In genomic region chr3:20511863-20512262, GRCh38 we compare ENCODE assay signal across 9 cellular contexts.
DNase-seq lines count a peak whose midpoint lies in the region; ATAC-seq and TF ChIP-seq lines count a peak whose summit lies in the region.
"Had no signal": no experiment of that assay in that cellular context is flagged by ENCODE, and none has a peak within 500 bp of the region (broad histone marks: within the 10 kb centered on the region; RNA-seq: fewer than 3 reads in every experiment).

No MANE protein-coding gene starts in this region.

- H3K27me3 ChIP-seq in OCI-LY3 (ENCODE audit: low read depth, low read length): no peaks in the 10 kb centered on the region
- no peaks in the 10 kb centered on the region for H3K27me3 ChIP-seq in neural progenitor cell

- H3K27me3 Mint-ChIP-seq in neural progenitor cell (ENCODE audit: insufficient read depth, low read depth): no peaks in the 10 kb centered on the region
- H3K27me3 Mint-ChIP-seq in activated CD4-positive, alpha-beta T cell treated with anti-CD3 and anti-CD28 coated beads, Interleukin-2, amount 10 ng/mL, durations not matched to agents 7 days and 5 days: no peaks in the 10 kb centered on the region

- CTCF ChIA-PET in GM10248 (lab: Yijun Ruan, JAX): interaction anchor here (0.7 to 4.2 kb wide), 11 partner anchors 9 to 1608 kb away, joined by 3 to 15 read pairs (median 5); no protein-coding TSS in a partner anchor
- CTCF ChIA-PET in activated CD4-positive, alpha-beta T cell treated with anti-CD3 and anti-CD28 coated beads, Interleukin-2, amount 10 ng/mL, durations not matched to agents 7 days and 5 days (lab: Charles Lee): interaction anchor here (2.1 kb wide), 1 partner anchor 18 kb away, joined by 5 read pairs; no protein-coding TSS in a partner anchor

- no peak overlapping the region for H3K4me3 ChIP-seq in OCI-LY3 (ENCODE audit: low read length)
- no peak overlapping the region for H3K4me3 ChIP-seq in neural progenitor cell

- H3K9ac ChIP-seq in OCI-LY3 (ENCODE audit: low read length): no peak overlapping the region
- no peak overlapping the region for H3K9ac ChIP-seq in neural progenitor cell

- H3K36me3 ChIP-seq in OCI-LY3 (replicated peaks; ENCODE audit: low read depth, low read length): no peaks in the 10 kb centered on the region
- peaks cover 3% of the 10 kb centered on the region for H3K36me3 ChIP-seq in neural progenitor cell

- no peaks in the 10 kb centered on the region for H3K79me2 ChIP-seq in OCI-LY3 (ENCODE audit: low read length)
- H3K79me2 ChIP-seq in neural progenitor cell (ENCODE audit: low read depth): no peaks in the 10 kb centered on the region

- TF ChIP-seq CTCF in GM10248 (IDR thresholded peaks at IDR 0.05; ENCODE audit: control extremely low read depth, extremely low read depth, low read depth, missing control alignments) (peak; percentile 77), OCI-LY3 (IDR thresholded peaks at IDR 0.05; ENCODE audit: low read depth, low read length) (peak; percentile 96), neural progenitor cell (IDR thresholded peaks at IDR 0.05) (peak; percentile 92)

- POLR2A ChIA-PET in GM10248 (lab: Yijun Ruan, JAX): no interaction called here
- POLR2A ChIA-PET in activated CD4-positive, alpha-beta T cell treated with anti-CD3 and anti-CD28 coated beads, Interleukin-2, amount 10 ng/mL, durations not matched to agents 7 days and 5 days (lab: Charles Lee): no interaction called here

- no peak overlapping the region for H3K4me3 Mint-ChIP-seq in neural progenitor cell
- H3K4me3 Mint-ChIP-seq in activated CD4-positive, alpha-beta T cell treated with anti-CD3 and anti-CD28 coated beads, Interleukin-2, amount 10 ng/mL, durations not matched to agents 7 days and 5 days: no peak overlapping the region
- H3K4me3 Mint-ChIP-seq: activated naive CD4-positive, alpha-beta T cell treated with anti-CD3 and anti-CD28 coated beads, Interleukin-2, amount 50 U/mL, for 24 hours had no signal

- H3K4me1 Mint-ChIP-seq in neural progenitor cell: no peaks in the 10 kb centered on the region
- no peaks in the 10 kb centered on the region for H3K4me1 Mint-ChIP-seq in activated CD4-positive, alpha-beta T cell treated with anti-CD3 and anti-CD28 coated beads, Interleukin-2, amount 10 ng/mL, durations not matched to agents 7 days and 5 days
- H3K4me1 Mint-ChIP-seq: activated naive CD4-positive, alpha-beta T cell treated with anti-CD3 and anti-CD28 coated beads, Interleukin-2, amount 50 U/mL, for 24 hours had no signal

- H3F3A ChIP-seq in neural progenitor cell (ENCODE audit: low read depth): no peaks in the 10 kb centered on the region

- no peak overlapping the region for H3K27ac Mint-ChIP-seq in neural progenitor cell
- no peak overlapping the region for H3K27ac Mint-ChIP-seq in activated CD4-positive, alpha-beta T cell treated with anti-CD3 and anti-CD28 coated beads, Interleukin-2, amount 10 ng/mL, durations not matched to agents 7 days and 5 days
- H3K27ac Mint-ChIP-seq: activated naive CD4-positive, alpha-beta T cell treated with anti-CD3 and anti-CD28 coated beads, Interleukin-2, amount 50 U/mL, for 24 hours had no signal

- H3K4me1 ChIP-seq in OCI-LY3 (ENCODE audit: low read length): peaks cover 8% of the 10 kb centered on the region; the same call in 1 of the 2 replicates
- H3K4me1 ChIP-seq in neural progenitor cell: no peaks in the 10 kb centered on the region

- peaks cover 2% of the 10 kb centered on the region for H3K9me3 Mint-ChIP-seq in neural progenitor cell
- no peaks in the 10 kb centered on the region for H3K9me3 Mint-ChIP-seq in activated CD4-positive, alpha-beta T cell treated with anti-CD3 and anti-CD28 coated beads, Interleukin-2, amount 10 ng/mL, durations not matched to agents 7 days and 5 days
- H3K9me3 Mint-ChIP-seq: activated naive CD4-positive, alpha-beta T cell treated with anti-CD3 and anti-CD28 coated beads, Interleukin-2, amount 50 U/mL, for 24 hours had no signal

- ATAC-seq in GM21528 (IDR thresholded peaks at IDR 0.05; ENCODE audit: low FRiP score, unreplicated experiment): peak; percentile 90
- peak; percentile 81 for ATAC-seq in esophagus mucosa

- H4K20me1 ChIP-seq in OCI-LY3 (ENCODE audit: insufficient read depth, low read length) (no peaks in the 10 kb centered on the region), neural progenitor cell (ENCODE audit: low read depth) (no peaks in the 10 kb centered on the region)

- H3K27ac ChIP-seq in OCI-LY3 (ENCODE audit: low read length) (no peak overlapping the region), neural progenitor cell (no peak overlapping the region)

- H2AFZ ChIP-seq in OCI-LY3 (ENCODE audit: low read depth, low read length) (no peak overlapping the region), neural progenitor cell (replicated peaks) (peak overlapping the region; percentile 66)

- no peaks in the 10 kb centered on the region for H3K9me3 ChIP-seq in OCI-LY3 (ENCODE audit: insufficient read depth, low read length)
- H3K9me3 ChIP-seq in neural progenitor cell (ENCODE audit: low read depth): no peaks in the 10 kb centered on the region

- H3K36me3 Mint-ChIP-seq in neural progenitor cell: no peaks in the 10 kb centered on the region
- no peaks in the 10 kb centered on the region for H3K36me3 Mint-ChIP-seq in activated CD4-positive, alpha-beta T cell treated with anti-CD3 and anti-CD28 coated beads, Interleukin-2, amount 10 ng/mL, durations not matched to agents 7 days and 5 days (ENCODE audit: low read depth)
- H3K36me3 Mint-ChIP-seq: activated naive CD4-positive, alpha-beta T cell treated with anti-CD3 and anti-CD28 coated beads, Interleukin-2, amount 50 U/mL, for 24 hours had no signal

- H3K4me2 ChIP-seq in OCI-LY3 (ENCODE audit: low read length) (0 out of 2 replicates have a peak overlapping the region, but pooled peaks have one; percentile 5), neural progenitor cell (no peak overlapping the region)

- DNase-seq in GM10248 (ENCODE audit: extremely low spot score) (peak; percentile 18), HK-2 (ENCODE audit: unreplicated experiment) (peak; percentile 10), neural progenitor cell (ENCODE audit: low spot score) (peak; percentile 69)
- DNase-seq in activated naive CD4-positive, alpha-beta T cell treated with Interleukin-2 at 50 U/mL for 16 hours: no peak
- DNase-seq in activated CD4-positive, alpha-beta T cell treated with anti-CD3 and anti-CD28 coated beads, Interleukin-2, amount 10 ng/mL, durations not matched to agents 7 days and 5 days: no peak

Comparison
In these comparisons a context has a peak if more than half of its experiments do, and no peak if none do; other contexts are left out.
1. DNase-seq: peak in GM10248 (single experiment), HK-2 (single experiment) and neural progenitor cell (single experiment); none in activated naive CD4-positive, alpha-beta T cell treated with Interleukin-2 at 50 U/mL for 16 hours (single experiment) and activated CD4-positive, alpha-beta T cell treated with anti-CD3 and anti-CD28 coated beads, Interleukin-2, amount 10 ng/mL, durations not matched to agents 7 days and 5 days (single experiment).
2. Peak in every context shown above with its lines, with median percentiles within 50 percentile points of each other: CTCF ChIP-seq.